ENCODE assay signal across 14 cellular contexts in genomic region chr20:10649817-10650200, GRCh38. TPM values are rescaled to one million over a fixed set of nuclear protein-coding genes. Genes with fewer than 3 reads are reported as not detected.
DNase-seq lines count a peak whose midpoint lies in the region; ATAC-seq and TF ChIP-seq lines count a peak whose summit lies in the region.
"Had no signal": no experiment of that assay in that cellular context is flagged by ENCODE, and none has a peak within 500 bp of the region (broad histone marks: within the 10 kb centered on the region; RNA-seq: fewer than 3 reads in every experiment).

No MANE protein-coding gene starts in this region.

- peak; percentile 55 for DNase-seq in M059J (ENCODE audit: low read depth)
- peak; percentile 68 for DNase-seq in dedifferentiated amniotic fluid mesenchymal stem cell (ENCODE audit: extremely low spot score)
- DNase-seq in myocyte (ENCODE audit: low read depth): peak; percentile 81
- DNase-seq in type B pancreatic cell (ENCODE audit: extremely low spot score, unreplicated experiment): no peak
- no peak for DNase-seq in testis
- DNase-seq: activated CD4-positive, alpha-beta T cell treated with anti-CD3 and anti-CD28 coated beads, Interleukin-2, amount 10 ng/mL, durations not matched to agents 7 days and 5 days; activated naive CD8-positive, alpha-beta T cell treated with anti-CD3 and anti-CD28 coated beads, Interleukin-2, amount 10 ng/mL, durations not matched to agents 7 days and 5 days; activated T-cell treated with anti-CD3 and anti-CD28 coated beads, Interleukin-2, amount 50 U/mL, for 24 hours; CD4-positive, CD25-positive, alpha-beta regulatory T cell; erythroblast; midbrain; pancreas had no signal

- H3K4me3 ChIP-seq in testis: no peak overlapping the region
- H3K4me3 ChIP-seq: pancreas had no signal

- H3K27ac ChIP-seq in testis: no peak overlapping the region
- H3K27ac ChIP-seq: pancreas had no signal

- no peaks in the 10 kb centered on the region for H3K9me3 ChIP-seq in testis
- H3K9me3 ChIP-seq: pancreas had no signal

- no peak for ATAC-seq in HG03135 (IDR thresholded peaks at IDR 0.05; ENCODE audit: unreplicated experiment)
- ATAC-seq in HG02642 (IDR thresholded peaks at IDR 0.05; ENCODE audit: poor library complexity, unreplicated experiment): no peak
- ATAC-seq: pancreas had no signal

- peak overlapping the region; percentile 25 for H3K27ac Mint-ChIP-seq in type B pancreatic cell
- H3K27ac Mint-ChIP-seq: activated CD4-positive, alpha-beta T cell treated with anti-CD3 and anti-CD28 coated beads, Interleukin-2, amount 10 ng/mL, durations not matched to agents 7 days and 5 days; activated naive CD8-positive, alpha-beta T cell treated with anti-CD3 and anti-CD28 coated beads, Interleukin-2, amount 10 ng/mL, durations not matched to agents 7 days and 5 days; activated T-cell treated with anti-CD3 and anti-CD28 coated beads, Interleukin-2, amount 50 U/mL, for 24 hours; CD4-positive, CD25-positive, alpha-beta regulatory T cell had no signal

- intact Hi-C loops in testis (cut with DNase I; ENCODE audit: low total_unique reads): no loop called here

- TF ChIP-seq CTCF in type B pancreatic cell (conservative IDR thresholded peaks at IDR 0.05) (no peak), testis (IDR thresholded peaks at IDR 0.05) (no peak)

- no peaks in the 10 kb centered on the region for H3K36me3 ChIP-seq in testis (ENCODE audit: low read depth, missing control alignments)

- H3K27me3 ChIP-seq in testis: no peaks in the 10 kb centered on the region
- H3K27me3 ChIP-seq: pancreas had no signal

- H3K4me1 Mint-ChIP-seq in type B pancreatic cell (ENCODE audit: unreplicated experiment): peaks cover 77% of the 10 kb centered on the region
- H3K4me1 Mint-ChIP-seq: CD4-positive, CD25-positive, alpha-beta regulatory T cell had no signal

- H3K9me3 Mint-ChIP-seq in type B pancreatic cell: no peaks in the 10 kb centered on the region
- H3K9me3 Mint-ChIP-seq: activated CD4-positive, alpha-beta T cell treated with anti-CD3 and anti-CD28 coated beads, Interleukin-2, amount 10 ng/mL, durations not matched to agents 7 days and 5 days; activated naive CD8-positive, alpha-beta T cell treated with anti-CD3 and anti-CD28 coated beads, Interleukin-2, amount 10 ng/mL, durations not matched to agents 7 days and 5 days; activated T-cell treated with anti-CD3 and anti-CD28 coated beads, Interleukin-2, amount 50 U/mL, for 24 hours had no signal

- no peaks in the 10 kb centered on the region for H3K27me3 Mint-ChIP-seq in type B pancreatic cell

- peak overlapping the region; percentile 37 for H3K4me3 Mint-ChIP-seq in type B pancreatic cell
- H3K4me3 Mint-ChIP-seq: activated CD4-positive, alpha-beta T cell treated with anti-CD3 and anti-CD28 coated beads, Interleukin-2, amount 10 ng/mL, durations not matched to agents 7 days and 5 days; activated naive CD8-positive, alpha-beta T cell treated with anti-CD3 and anti-CD28 coated beads, Interleukin-2, amount 10 ng/mL, durations not matched to agents 7 days and 5 days; activated T-cell treated with anti-CD3 and anti-CD28 coated beads, Interleukin-2, amount 50 U/mL, for 24 hours; CD4-positive, CD25-positive, alpha-beta regulatory T cell had no signal

- 84 to 85% methylated on average over 6 of the region's 6 CpGs for WGBS in testis, 2 donors

- H3K36me3 Mint-ChIP-seq in type B pancreatic cell: peaks cover 56% of the 10 kb centered on the region
- H3K36me3 Mint-ChIP-seq: activated naive CD8-positive, alpha-beta T cell treated with anti-CD3 and anti-CD28 coated beads, Interleukin-2, amount 10 ng/mL, durations not matched to agents 7 days and 5 days; CD4-positive, CD25-positive, alpha-beta regulatory T cell had no signal

- no peak for TF ChIP-seq POLR2A in testis (IDR thresholded peaks at IDR 0.05)

- peaks cover 31% of the 10 kb centered on the region for H3K4me1 ChIP-seq in testis

RNA-seq across cellular contexts. Expression of gene JAG1, which starts 24.0 kb away (rescaled TPM):
- 10.9 and 14.8 TPM in 2 replicates for total RNA-seq in M059J (2014; rRNA removed; shearing (Covaris generic))
- total RNA-seq in myocyte: 14.0 and 30.8 TPM in 2 replicates
- 13.7 TPM for polyA plus RNA-seq in myocyte (2012)
- total RNA-seq in type B pancreatic cell (ENCODE audit: low replicate concordance): 31.9 and 58.4 TPM in 2 replicates
- total RNA-seq in testis: 10 to 100 TPM; 24.7 to 30.6 TPM
- polyA plus RNA-seq in testis (ENCODE audit: insufficient read depth, low read depth, low replicate concordance): 17.4 TPM

Comparison
In these comparisons a context has a peak if more than half of its experiments do, and no peak if none do; other contexts are left out.
1. DNase-seq: peak in M059J (single experiment), dedifferentiated amniotic fluid mesenchymal stem cell (single experiment) and myocyte (single experiment); none in type B pancreatic cell (single experiment) and testis (single experiment).